ENCODE assay signal across 8 cellular contexts in genomic region chr5:122999947-123000563, GRCh38. TPM values are rescaled to one million over a fixed set of nuclear protein-coding genes. Genes with fewer than 3 reads are reported as not detected.
DNase-seq lines count a peak whose midpoint lies in the region; ATAC-seq and TF ChIP-seq lines count a peak whose summit lies in the region.

No MANE protein-coding gene starts in this region.

- in situ Hi-C loops in transverse colon (cut with MboI; ENCODE audit: low pct_ligation_motif_present in 1 of 4, low pct_unique_long_range_greater_than_20kb in 1 of 4, low sequenced_read_pairs in 3 of 4), result no loop called here

- no peak for ATAC-seq in activated CD8-positive, alpha-beta memory T cell treated with anti-CD3 and anti-CD28 coated beads, Interleukin-2, amount 10 ng/mL, durations not matched to agents 7 days and 5 days
- peak; percentile 90 for ATAC-seq in GM21576 (IDR thresholded peaks at IDR 0.05; ENCODE audit: unreplicated experiment)

- TF ChIP-seq CTCF in transverse colon (IDR thresholded peaks at IDR 0.05), result no peak

- CTCF ChIA-PET in activated CD8-positive, alpha-beta memory T cell treated with anti-CD3 and anti-CD28 coated beads, Interleukin-2, amount 10 ng/mL, durations not matched to agents 7 days and 5 days (lab: Charles Lee), result interaction anchor here (1.8 kb wide), 1 partner anchor 296 kb away, joined by 5 read pairs; no protein-coding TSS in a partner anchor
- CTCF ChIA-PET in activated CD4-positive, alpha-beta memory T cell treated with anti-CD3 and anti-CD28 coated beads for 36 hours (lab: Charles Lee), result interaction anchor here (0.7 kb wide), 1 partner anchor 294 kb away, joined by 3 read pairs; no protein-coding TSS in a partner anchor

- intact Hi-C loops in activated CD4-positive, alpha-beta memory T cell treated with anti-CD3 and anti-CD28 coated beads for 36 hours (cut with micrococcal nuclease), result loop anchor here (5.0 to 10.0 kb wide), 3 partner anchors 103 to 485 kb away; no protein-coding TSS in a partner anchor
- intact Hi-C loops in transverse colon (cut with DNase I; ENCODE audit: low total_unique reads), result no loop called here

- no peaks in the 10 kb centered on the region for H3K27me3 Mint-ChIP-seq in activated CD8-positive, alpha-beta memory T cell treated with anti-CD3 and anti-CD28 coated beads, Interleukin-2, amount 10 ng/mL, durations not matched to agents 7 days and 5 days
- H3K27me3 Mint-ChIP-seq in activated CD4-positive, alpha-beta memory T cell treated with anti-CD3 and anti-CD28 coated beads for 36 hours, result no peaks in the 10 kb centered on the region

- TF ChIP-seq POLR2A in transverse colon (IDR thresholded peaks at IDR 0.05), result no peak

- H3K27ac Mint-ChIP-seq in activated CD8-positive, alpha-beta memory T cell treated with anti-CD3 and anti-CD28 coated beads, Interleukin-2, amount 10 ng/mL, durations not matched to agents 7 days and 5 days, result no peak overlapping the region
- H3K27ac Mint-ChIP-seq in activated CD4-positive, alpha-beta memory T cell treated with anti-CD3 and anti-CD28 coated beads for 36 hours, result no peak overlapping the region

- TF ChIP-seq EP300 in transverse colon (IDR thresholded peaks at IDR 0.05; ENCODE audit: low read depth), result no peak

- no peaks in the 10 kb centered on the region for H3K4me1 Mint-ChIP-seq in activated CD8-positive, alpha-beta memory T cell treated with anti-CD3 and anti-CD28 coated beads, Interleukin-2, amount 10 ng/mL, durations not matched to agents 7 days and 5 days
- H3K4me1 Mint-ChIP-seq in activated CD4-positive, alpha-beta memory T cell treated with anti-CD3 and anti-CD28 coated beads for 36 hours (ENCODE audit: low read depth), result no peaks in the 10 kb centered on the region

- WGBS in transverse colon (ENCODE audit: low coverage in 1 of 2), 2 donors, result 69 to 77% methylated on average over 8 to 10 of the region's 10 CpGs

- no peak overlapping the region for H3K4me3 Mint-ChIP-seq in activated CD8-positive, alpha-beta memory T cell treated with anti-CD3 and anti-CD28 coated beads, Interleukin-2, amount 10 ng/mL, durations not matched to agents 7 days and 5 days
- H3K4me3 Mint-ChIP-seq in activated CD4-positive, alpha-beta memory T cell treated with anti-CD3 and anti-CD28 coated beads for 36 hours, result no peak overlapping the region

- H3K9me3 ChIP-seq in transverse colon, result no peaks in the 10 kb centered on the region

- H3K36me3 ChIP-seq in transverse colon, result no peaks in the 10 kb centered on the region

- H3K4me3 ChIP-seq in transverse colon, result no peak overlapping the region

- POLR2A ChIA-PET in activated CD4-positive, alpha-beta memory T cell treated with anti-CD3 and anti-CD28 coated beads for 36 hours (lab: Charles Lee), result no interaction called here

- no peaks in the 10 kb centered on the region for H3K9me3 Mint-ChIP-seq in activated CD8-positive, alpha-beta memory T cell treated with anti-CD3 and anti-CD28 coated beads, Interleukin-2, amount 10 ng/mL, durations not matched to agents 7 days and 5 days (ENCODE audit: low read depth)
- no peaks in the 10 kb centered on the region for H3K9me3 Mint-ChIP-seq in activated CD4-positive, alpha-beta memory T cell treated with anti-CD3 and anti-CD28 coated beads for 36 hours

- H3K36me3 Mint-ChIP-seq in activated CD8-positive, alpha-beta memory T cell treated with anti-CD3 and anti-CD28 coated beads, Interleukin-2, amount 10 ng/mL, durations not matched to agents 7 days and 5 days, result no peaks in the 10 kb centered on the region
- H3K36me3 Mint-ChIP-seq in activated CD4-positive, alpha-beta memory T cell treated with anti-CD3 and anti-CD28 coated beads for 36 hours, result no peaks in the 10 kb centered on the region

- no peaks in the 10 kb centered on the region for H3K4me1 ChIP-seq in transverse colon

- H3K27ac ChIP-seq in transverse colon, result no peak overlapping the region

- DNase-seq in activated CD8-positive, alpha-beta memory T cell treated with anti-CD3 and anti-CD28 coated beads, Interleukin-2, amount 10 ng/mL, durations not matched to agents 7 days and 5 days, result peak; percentile 51
- no peak for DNase-seq in activated CD8-positive, alpha-beta memory T cell treated with anti-CD3 and anti-CD28 coated beads for 24 hours
- DNase-seq in HT1080 (ENCODE audit: low read depth) (peak; percentile 25), hepatic stellate cell (ENCODE audit: low spot score) (peak; percentile 4), transverse colon (peak; percentile 27), DMS153 treated with DMSO at 0.1 percent for 48 hours (lab: John Stamatoyannopoulos, UW; ENCODE audit: unreplicated experiment) (no peak)
- DNase-seq in activated CD4-positive, alpha-beta memory T cell treated with anti-CD3 and anti-CD28 coated beads for 36 hours, result peak; percentile 60

- H3K27me3 ChIP-seq in transverse colon, result no peaks in the 10 kb centered on the region

RNA-seq across cellular contexts. Expression of gene PPIC, which starts 36.5 kb away (rescaled TPM):
- total RNA-seq in activated CD8-positive, alpha-beta memory T cell treated with anti-CD3 and anti-CD28 coated beads, Interleukin-2, amount 10 ng/mL, durations not matched to agents 7 days and 5 days, result not detected
- total RNA-seq in HT1080 (2014; rRNA removed; shearing (Covaris generic)), result 17.9 and 20.9 TPM in 2 replicates
- 44.6 and 47.3 TPM in 2 replicates for polyA plus RNA-seq in HT1080 (2015; cell fraction: cytosol; rRNA removed)
- 22.1 and 27.8 TPM in 2 replicates for polyA plus RNA-seq in HT1080 (2015; cell fraction: nucleus; rRNA removed)
- not detected for total RNA-seq in activated CD4-positive, alpha-beta memory T cell treated with anti-CD3 and anti-CD28 coated beads for 36 hours
- total RNA-seq in transverse colon, result 10 to 100 TPM; 10.1 to 58.0 (median 38.8) TPM

Comparison
In these comparisons a context has a peak if more than half of its experiments do, and no peak if none do; other contexts are left out.
1. DNase-seq: peak in activated CD8-positive, alpha-beta memory T cell treated with anti-CD3 and anti-CD28 coated beads, Interleukin-2, amount 10 ng/mL, durations not matched to agents 7 days and 5 days (single experiment), HT1080 (single experiment), activated CD4-positive, alpha-beta memory T cell treated with anti-CD3 and anti-CD28 coated beads for 36 hours (single experiment), hepatic stellate cell (single experiment) and transverse colon (single experiment); none in activated CD8-positive, alpha-beta memory T cell treated with anti-CD3 and anti-CD28 coated beads for 24 hours (single experiment) and DMS153 treated with DMSO at 0.1 percent for 48 hours (single experiment).
2. RNA of gene PPIC, which starts 36.5 kb away (total RNA-seq): 10.1 to 58.0 TPM in transverse colon and 17.9 to 20.9 TPM in HT1080; not detected in activated CD4-positive, alpha-beta memory T cell treated with anti-CD3 and anti-CD28 coated beads for 36 hours and not detected in activated CD8-positive, alpha-beta memory T cell treated with anti-CD3 and anti-CD28 coated beads, Interleukin-2, amount 10 ng/mL, durations not matched to agents 7 days and 5 days; every median in the first group is over 10 times any median in the second.